ENCODE assay signal across 10 cellular contexts in genomic region chr1:186347837-186348691, GRCh38. TPM values are rescaled to one million over a fixed set of nuclear protein-coding genes. Genes with fewer than 3 reads are reported as not detected.
DNase-seq lines count a peak whose midpoint lies in the region; TF ChIP-seq lines count a peak whose summit lies in the region.
"Not testable (repeated sequence)": the region's sequence is repeated elsewhere in the genome, so short reads cannot be mapped to it uniquely, and the experiment has no call there.
"Had no signal": no experiment of that assay in that cellular context is flagged by ENCODE, and none has a peak within 500 bp of the region (broad histone marks: within the 10 kb centered on the region; RNA-seq: fewer than 3 reads in every experiment).

No MANE protein-coding gene starts in this region.

- intact Hi-C loops in Caco-2 (cut with micrococcal nuclease; ENCODE audit: unreplicated experiment) = loop anchor here (1.0 kb wide), 3 partner anchors 16 to 144 kb away; partner anchors contain the start of genes ODR4 and TPR

- H3K4me3 Mint-ChIP-seq in Caco-2 (ENCODE audit: unreplicated experiment) = peak overlapping the region; percentile 23
- not testable (repeated sequence) for H3K4me3 Mint-ChIP-seq in activated naive CD4-positive, alpha-beta T cell treated with anti-CD3 and anti-CD28 coated beads, Interleukin-2, amount 50 U/mL, for 24 hours; progenitor cell of endocrine pancreas (ENCODE audit: low read depth)

- CTCF ChIA-PET in Caco-2 (lab: Charles Lee) = interaction anchor here (1.9 kb wide), 1 partner anchor 27 kb away, joined by 11 read pairs; the partner anchor contains the start of gene TPR

- peak; percentile 88 to 95 for DNase-seq in Caco-2
- peak; percentile 32 for DNase-seq in Jurkat, Clone E6-1 (ENCODE audit: low read depth, low spot score)
- peak; percentile 60 for DNase-seq in SK-N-DZ (ENCODE audit: low spot score)
- DNase-seq in choroid plexus epithelial cell (ENCODE audit: low read depth) = peak; percentile 16
- DNase-seq in islet precursor cell = peak; percentile 90
- not testable (repeated sequence) for DNase-seq in progenitor cell of endocrine pancreas (ENCODE audit: low spot score, unreplicated experiment)

- H3K27ac Mint-ChIP-seq in Caco-2 (ENCODE audit: unreplicated experiment) = peak overlapping the region; percentile 14
- peak overlapping the region; percentile 6 for H3K27ac Mint-ChIP-seq in activated naive CD4-positive, alpha-beta T cell treated with anti-CD3 and anti-CD28 coated beads, Interleukin-2, amount 50 U/mL, for 24 hours
- H3K27ac Mint-ChIP-seq in progenitor cell of endocrine pancreas = peak overlapping the region; percentile 29

- peaks cover 34% of the 10 kb centered on the region for H3K4me1 Mint-ChIP-seq in Caco-2 (ENCODE audit: low read depth, unreplicated experiment)
- H3K4me1 Mint-ChIP-seq in activated naive CD4-positive, alpha-beta T cell treated with anti-CD3 and anti-CD28 coated beads, Interleukin-2, amount 50 U/mL, for 24 hours; progenitor cell of endocrine pancreas (ENCODE audit: low read depth): not testable (repeated sequence)

- H3K4me1 ChIP-seq in Caco-2 = peaks cover 53% of the 10 kb centered on the region

- not testable (repeated sequence) for TF ChIP-seq CTCF in Caco-2 (IDR thresholded peaks at IDR 0.05; ENCODE audit: insufficient read depth in 1 of 2, low read depth in 1 of 2, low read length in 1 of 2, severe bottlenecking in 1 of 2, unreplicated experiment in 1 of 2); choroid plexus epithelial cell (conservative IDR thresholded peaks at IDR 0.05; ENCODE audit: low read depth, low read length); progenitor cell of endocrine pancreas (IDR thresholded peaks at IDR 0.05; ENCODE audit: unreplicated experiment)

- BruUV-seq in Caco-2 (replicated peaks; lab: Mats Ljungman, UMichigan) = not testable (repeated sequence)

- peaks cover 24% of the 10 kb centered on the region for H3K9me3 Mint-ChIP-seq in Caco-2 (ENCODE audit: unreplicated experiment)
- not testable (repeated sequence) for H3K9me3 Mint-ChIP-seq in activated naive CD4-positive, alpha-beta T cell treated with anti-CD3 and anti-CD28 coated beads, Interleukin-2, amount 50 U/mL, for 24 hours; progenitor cell of endocrine pancreas (ENCODE audit: low read depth)

- H3K27me3 ChIP-seq in Caco-2 (replicated peaks; ENCODE audit: control insufficient read depth, insufficient read depth, low read length) = not testable (repeated sequence)

- peaks cover 11% of the 10 kb centered on the region for H3K9me3 ChIP-seq in Caco-2

- H3K4me3 ChIP-seq in Caco-2 (ENCODE audit: low read depth, low read length); Jurkat, Clone E6-1 (ENCODE audit: low read length); choroid plexus epithelial cell (ENCODE audit: low read depth, low read length): not testable (repeated sequence)

- H3K36me3 Mint-ChIP-seq in Caco-2 (ENCODE audit: insufficient read depth, unreplicated experiment) = peaks cover 98% of the 10 kb centered on the region
- peaks cover 34% of the 10 kb centered on the region for H3K36me3 Mint-ChIP-seq in activated naive CD4-positive, alpha-beta T cell treated with anti-CD3 and anti-CD28 coated beads, Interleukin-2, amount 50 U/mL, for 24 hours
- H3K36me3 Mint-ChIP-seq in progenitor cell of endocrine pancreas (ENCODE audit: insufficient read depth) = peaks cover 50% of the 10 kb centered on the region

- not testable (repeated sequence) for H3K27me3 Mint-ChIP-seq in Caco-2 (ENCODE audit: insufficient read depth, unreplicated experiment); activated naive CD4-positive, alpha-beta T cell treated with anti-CD3 and anti-CD28 coated beads, Interleukin-2, amount 50 U/mL, for 24 hours; progenitor cell of endocrine pancreas

- H3K36me3 ChIP-seq in Caco-2 (ENCODE audit: control insufficient read depth, insufficient read depth, low read length) = peaks cover 12% of the 10 kb centered on the region

- POLR2A ChIA-PET in Caco-2 (lab: Charles Lee) = interaction anchor here (0.6 kb wide), 1 partner anchor 27 kb away, joined by 3 read pairs; the partner anchor contains the start of gene TPR

RNA-seq across cellular contexts. Expression of gene TPR, which starts 27.0 kb away (rescaled TPM):
- total RNA-seq in Caco-2 (2022) = 172 and 178 TPM in 2 replicates
- polyA plus RNA-seq in Jurkat, Clone E6-1 (2012; ENCODE audit: insufficient read depth, insufficient read length) = 47.1 TPM
- polyA plus RNA-seq in SK-N-DZ (2014; cell fraction: cytosol; rRNA removed) = 39.6 and 46.6 TPM in 2 replicates
- 73.6 and 75.5 TPM in 2 replicates for polyA plus RNA-seq in SK-N-DZ (2014; cell fraction: nucleus; rRNA removed)
- 134 and 136 TPM in 2 replicates for total RNA-seq in progenitor cell of endocrine pancreas

RNA-seq across cellular contexts. Expression of gene ODR4, which starts 27.6 kb away (rescaled TPM):
- total RNA-seq in Caco-2 (2022) (29.1 and 32.0 TPM in 2 replicates), progenitor cell of endocrine pancreas (25.5 and 29.6 TPM in 2 replicates)
- polyA plus RNA-seq in Jurkat, Clone E6-1 (2012; ENCODE audit: insufficient read depth, insufficient read length) = 10.4 TPM
- 16.6 and 19.1 TPM in 2 replicates for polyA plus RNA-seq in SK-N-DZ (2014; cell fraction: cytosol; rRNA removed)
- polyA plus RNA-seq in SK-N-DZ (2014; cell fraction: nucleus; rRNA removed) = 26.0 and 35.3 TPM in 2 replicates

RNA-seq across cellular contexts. Expression of gene PRG4, which starts 52.0 kb away (rescaled TPM):
- total RNA-seq in Caco-2 (2022) (0.07 and 0.12 TPM in 2 replicates), progenitor cell of endocrine pancreas (not detected in 2 replicates)
- not detected for polyA plus RNA-seq in Jurkat, Clone E6-1 (2012; ENCODE audit: insufficient read depth, insufficient read length)
- polyA plus RNA-seq in SK-N-DZ (2014; cell fraction: cytosol; rRNA removed) = not detected in 2 replicates
- not detected in 2 replicates for polyA plus RNA-seq in SK-N-DZ (2014; cell fraction: nucleus; rRNA removed)
- total RNA-seq: A172, PC-9 had no signal
- polyA plus RNA-seq: IgD-negative memory B cell had no signal
